In the genomic region with DNA sequence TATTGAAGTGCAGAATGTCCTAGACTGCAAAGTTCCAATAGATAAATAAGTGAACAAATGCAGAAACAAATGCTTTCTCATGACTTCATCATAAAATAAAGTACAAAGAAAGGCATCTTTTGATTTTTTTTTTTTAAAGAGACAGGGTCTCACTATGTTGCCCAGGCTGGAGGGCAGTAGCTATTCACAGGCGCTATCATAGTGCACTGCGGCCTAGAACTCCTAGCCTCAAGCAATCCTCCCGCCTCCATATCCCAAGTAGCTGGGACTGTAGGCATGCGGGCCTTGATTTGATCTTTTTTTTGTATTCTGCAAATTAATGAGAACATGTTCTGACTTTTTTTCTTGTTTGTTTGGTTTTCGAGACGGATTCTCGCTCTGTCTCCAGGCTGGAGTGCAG, we compare ENCODE assay signal across 1 cellular context.
TF ChIP-seq lines count a peak whose summit lies in the region.

No MANE protein-coding gene starts in this region.

TF ChIP-seq in IMR-90, 13 proteins besides CTCF, POLR2A, EP300 and RAD21:
- no peak for TF ChIP-seq FOS (IDR thresholded peaks at IDR 0.05; ENCODE audit: low read depth, low read length)
- TF ChIP-seq, protein P1, sequence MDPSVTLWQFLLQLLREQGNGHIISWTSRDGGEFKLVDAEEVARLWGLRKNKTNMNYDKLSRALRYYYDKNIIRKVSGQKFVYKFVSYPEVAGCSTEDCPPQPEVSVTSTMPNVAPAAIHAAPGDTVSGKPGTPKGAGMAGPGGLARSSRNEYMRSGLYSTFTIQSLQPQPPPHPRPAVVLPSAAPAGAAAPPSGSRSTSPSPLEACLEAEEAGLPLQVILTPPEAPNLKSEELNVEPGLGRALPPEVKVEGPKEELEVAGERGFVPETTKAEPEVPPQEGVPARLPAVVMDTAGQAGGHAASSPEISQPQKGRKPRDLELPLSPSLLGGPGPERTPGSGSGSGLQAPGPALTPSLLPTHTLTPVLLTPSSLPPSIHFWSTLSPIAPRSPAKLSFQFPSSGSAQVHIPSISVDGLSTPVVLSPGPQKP (IDR thresholded peaks at IDR 0.05; ENCODE audit: borderline replicate concordance, low read depth, low read length), result no peak
- TF ChIP-seq CHD1 (IDR thresholded peaks at IDR 0.05; ENCODE audit: low read depth, low read length), result no peak
- TF ChIP-seq CEBPB (IDR thresholded peaks at IDR 0.05; ENCODE audit: low read depth, low read length), result no peak
- no peak for TF ChIP-seq BHLHE40 (IDR thresholded peaks at IDR 0.05; ENCODE audit: low read depth, low read length)
- TF ChIP-seq RFX5 (IDR thresholded peaks at IDR 0.05; ENCODE audit: low read depth, low read length), result no peak
- no peak for TF ChIP-seq RCOR1 (IDR thresholded peaks at IDR 0.05; ENCODE audit: insufficient replicate concordance, low read length)
- no peak for TF ChIP-seq MXI1 (IDR thresholded peaks at IDR 0.05; ENCODE audit: borderline replicate concordance, low read depth, low read length)
- no peak for TF ChIP-seq SMC3 (IDR thresholded peaks at IDR 0.05; ENCODE audit: low read depth, low read length)
- TF ChIP-seq, protein P2, sequence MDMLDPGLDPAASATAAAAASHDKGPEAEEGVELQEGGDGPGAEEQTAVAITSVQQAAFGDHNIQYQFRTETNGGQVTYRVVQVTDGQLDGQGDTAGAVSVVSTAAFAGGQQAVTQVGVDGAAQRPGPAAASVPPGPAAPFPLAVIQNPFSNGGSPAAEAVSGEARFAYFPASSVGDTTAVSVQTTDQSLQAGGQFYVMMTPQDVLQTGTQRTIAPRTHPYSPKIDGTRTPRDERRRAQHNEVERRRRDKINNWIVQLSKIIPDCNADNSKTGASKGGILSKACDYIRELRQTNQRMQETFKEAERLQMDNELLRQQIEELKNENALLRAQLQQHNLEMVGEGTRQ (IDR thresholded peaks at IDR 0.05; ENCODE audit: low read depth, low read length), result no peak
- TF ChIP-seq MAFK (IDR thresholded peaks at IDR 0.05; ENCODE audit: low read depth, low read length), result no peak
- no peak for TF ChIP-seq MAZ (IDR thresholded peaks at IDR 0.05; ENCODE audit: borderline replicate concordance, low read depth, low read length)
- TF ChIP-seq NFE2L2 (IDR thresholded peaks at IDR 0.05; ENCODE audit: low read depth, low read length), result no peak
